ENCODE assay signal across 1 cellular context in genomic region chr18:12639990-12640880, GRCh38.
TF ChIP-seq lines count a peak whose summit lies in the region.

No MANE protein-coding gene starts in this region.

TF ChIP-seq in HepG2, 621 proteins besides CTCF, POLR2A, EP300 and RAD21 (continued from another document and continues in another):
- peak; percentile 50 for TF ChIP-seq ZNF18 (CRISPR knock-in tag; IDR thresholded peaks at IDR 0.05; ENCODE audit: insufficient replicate concordance)
- TF ChIP-seq ARID5B (CRISPR knock-in tag; IDR thresholded peaks at IDR 0.05): peak; percentile 43; the same call in 1 of the 2 replicates
- peak; percentile 34; the same call in 1 of the 2 replicates for TF ChIP-seq KAT8 (CRISPR knock-in tag; IDR thresholded peaks at IDR 0.05)
- TF ChIP-seq NCOA2 (CRISPR knock-in tag; IDR thresholded peaks at IDR 0.05): peak; percentile 19; the same call in 1 of the 2 replicates
- TF ChIP-seq FOXP1 (IDR thresholded peaks at IDR 0.05): no peak
- peak; percentile 77 for TF ChIP-seq FOXP1 (CRISPR knock-in tag; IDR thresholded peaks at IDR 0.05)
- TF ChIP-seq GABPA (IDR thresholded peaks at IDR 0.05; ENCODE audit: low read depth, low read length): no peak
- peak; percentile 63 for TF ChIP-seq GABPA (CRISPR knock-in tag; IDR thresholded peaks at IDR 0.05; ENCODE audit: low read depth)
- TF ChIP-seq ZKSCAN1 (IDR thresholded peaks at IDR 0.05; ENCODE audit: low read length): peak; percentile 88
- TF ChIP-seq MIER3 (CRISPR knock-in tag; IDR thresholded peaks at IDR 0.05; ENCODE audit: borderline replicate concordance): 0 out of 2 replicates have a peak, but pooled peaks have one; percentile 28
- no peak for TF ChIP-seq PRDM15 (CRISPR knock-in tag; IDR thresholded peaks at IDR 0.05)
- no peak for TF ChIP-seq HBP1 (CRISPR knock-in tag; IDR thresholded peaks at IDR 0.05; ENCODE audit: low read depth)
- 0 out of 2 replicates have a peak, but pooled peaks have one; percentile 40 for TF ChIP-seq IRF2 (CRISPR knock-in tag; IDR thresholded peaks at IDR 0.05)
- no peak for TF ChIP-seq RERE (CRISPR knock-in tag; IDR thresholded peaks at IDR 0.05; ENCODE audit: low read depth)
- no peak for TF ChIP-seq ARID4A (CRISPR knock-in tag; IDR thresholded peaks at IDR 0.05; ENCODE audit: borderline replicate concordance)
- TF ChIP-seq TFDP2 (CRISPR knock-in tag; IDR thresholded peaks at IDR 0.05): 0 out of 2 replicates have a peak, but pooled peaks have one; percentile 24
- TF ChIP-seq ZNF24 (IDR thresholded peaks at IDR 0.05): peak; percentile 91
- no peak for TF ChIP-seq SOX6 (IDR thresholded peaks at IDR 0.05)
- TF ChIP-seq SOX6 (CRISPR knock-in tag; IDR thresholded peaks at IDR 0.05): peak; percentile 34; the same call in 1 of the 2 replicates
- TF ChIP-seq TFDP1 (CRISPR knock-in tag; IDR thresholded peaks at IDR 0.05; ENCODE audit: borderline replicate concordance): peak; percentile 43; the same call in 1 of the 2 replicates
- TF ChIP-seq ELF4 (CRISPR knock-in tag; IDR thresholded peaks at IDR 0.05; ENCODE audit: borderline replicate concordance): peak; percentile 66; the same call in 1 of the 2 replicates
- TF ChIP-seq ZNF253 (CRISPR knock-in tag; IDR thresholded peaks at IDR 0.05; ENCODE audit: borderline replicate concordance): no peak
- peak; percentile 35; the same call in 1 of the 2 replicates for TF ChIP-seq SAP130 (CRISPR knock-in tag; IDR thresholded peaks at IDR 0.05; ENCODE audit: low read depth)
- TF ChIP-seq ZSCAN21 (CRISPR knock-in tag; IDR thresholded peaks at IDR 0.05; ENCODE audit: borderline replicate concordance): 0 out of 2 replicates have a peak, but pooled peaks have one; percentile 25
- peak; percentile 80; the same call in 1 of the 2 replicates for TF ChIP-seq ZSCAN9 (CRISPR knock-in tag; IDR thresholded peaks at IDR 0.05; ENCODE audit: borderline replicate concordance)
- TF ChIP-seq POLR2AphosphoS5 (IDR thresholded peaks at IDR 0.05; ENCODE audit: low read depth, low read length): no peak
- TF ChIP-seq ERF (CRISPR knock-in tag; IDR thresholded peaks at IDR 0.05): 0 out of 2 replicates have a peak, but pooled peaks have one; percentile 31
- 0 out of 2 replicates have a peak, but pooled peaks have one; percentile 23 for TF ChIP-seq ELF1 (CRISPR knock-in tag; IDR thresholded peaks at IDR 0.05)
- TF ChIP-seq LCORL (IDR thresholded peaks at IDR 0.05): no peak
- 0 out of 2 replicates have a peak, but pooled peaks have one; percentile 42 for TF ChIP-seq LCORL (CRISPR knock-in tag; IDR thresholded peaks at IDR 0.05)
